Comparison of ENCODE assay signal across 8 cellular contexts in the genomic region with DNA sequence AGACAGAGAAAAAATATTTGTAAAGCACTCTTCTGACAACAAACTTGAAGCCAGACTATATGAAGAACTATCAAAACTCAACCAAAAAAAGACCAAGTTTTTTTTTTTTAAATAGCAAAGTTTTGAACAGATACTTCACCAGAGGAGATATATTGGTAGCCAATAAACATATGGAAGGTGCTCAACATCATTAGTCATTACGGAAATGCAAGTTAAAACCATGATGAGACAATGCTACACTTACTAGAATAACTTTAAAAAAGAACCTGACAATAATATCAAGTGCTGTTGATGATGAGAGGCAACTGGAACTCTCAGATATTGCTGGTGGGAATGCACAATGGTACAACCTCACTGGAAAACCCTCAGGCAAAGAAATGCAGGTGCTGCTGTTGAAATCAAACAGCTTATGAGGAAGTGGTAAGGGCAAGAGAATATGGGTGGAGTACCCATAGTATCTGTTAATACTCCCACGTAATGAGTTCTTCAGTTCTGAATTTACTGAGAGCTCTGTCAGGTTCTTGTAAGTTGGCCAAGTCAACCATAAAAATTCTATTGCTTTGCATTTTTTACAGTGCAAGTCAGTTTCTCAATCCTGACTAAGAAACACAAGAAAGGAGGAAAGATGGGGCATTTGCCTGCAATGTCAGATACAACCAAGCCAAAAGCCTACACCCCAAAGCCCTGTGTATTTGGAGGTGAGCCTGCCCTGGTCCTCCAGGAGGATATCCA.
DNase-seq lines count a peak whose midpoint lies in the region; ATAC-seq and TF ChIP-seq lines count a peak whose summit lies in the region.

No MANE protein-coding gene starts in this region.

- H3K4me3 ChIP-seq in fibroblast of the aortic adventitia (ENCODE audit: low read depth, low read length): no peak overlapping the region
- no peak overlapping the region for H3K4me3 ChIP-seq in effector memory CD4-positive, alpha-beta T cell (ENCODE audit: insufficient read depth, low read depth, low read length, poor library complexity, severe bottlenecking)
- H3K4me3 ChIP-seq in H7 (ENCODE audit: insufficient read depth, low read depth, low read length): no peak overlapping the region

- DNase-seq in NOMO-1 treated with DMSO at 0.1 percent for 48 hours (lab: John Stamatoyannopoulos, UW; ENCODE audit: unreplicated experiment) (peak; percentile 74), fibroblast of the aortic adventitia (ENCODE audit: low read depth) (peak; percentile 66), dedifferentiated amniotic fluid mesenchymal stem cell (ENCODE audit: extremely low spot score) (no peak), H7 (no peak), NCI-H2196 (lab: John Stamatoyannopoulos, UW; ENCODE audit: unreplicated experiment) (no peak)
- no peak for DNase-seq in effector memory CD4-positive, alpha-beta T cell

- no peaks in the 10 kb centered on the region for H3K36me3 ChIP-seq in effector memory CD4-positive, alpha-beta T cell (ENCODE audit: control insufficient read depth, insufficient read depth, low read length)
- no peaks in the 10 kb centered on the region for H3K36me3 ChIP-seq in H7 (replicated peaks; ENCODE audit: control insufficient read depth, insufficient read depth, low read length)

- no peak for TF ChIP-seq POLR2A in GM18505 (IDR thresholded peaks at IDR 0.05; ENCODE audit: borderline replicate concordance, extremely low read depth, insufficient read depth, insufficient read length)

- H3K27me3 ChIP-seq in effector memory CD4-positive, alpha-beta T cell (replicated peaks; ENCODE audit: control insufficient read depth, insufficient read depth, low read length, poor library complexity, severe bottlenecking): no peaks in the 10 kb centered on the region
- no peaks in the 10 kb centered on the region for H3K27me3 ChIP-seq in H7 (ENCODE audit: control insufficient read depth, insufficient read depth, low read length)

- no peaks in the 10 kb centered on the region for H3K9me3 ChIP-seq in effector memory CD4-positive, alpha-beta T cell (ENCODE audit: control insufficient read depth, low read length)

- ATAC-seq in GM18505 (IDR thresholded peaks at IDR 0.05; ENCODE audit: unreplicated experiment) (peak; percentile 98), HG02588 (IDR thresholded peaks at IDR 0.05; ENCODE audit: unreplicated experiment) (peak; percentile 57)

- no peak overlapping the region for H3K27ac ChIP-seq in effector memory CD4-positive, alpha-beta T cell (ENCODE audit: insufficient read depth, low read length, poor library complexity, severe bottlenecking)

- H3K4me1 ChIP-seq in effector memory CD4-positive, alpha-beta T cell (ENCODE audit: control insufficient read depth, insufficient read depth, low read length, poor library complexity, severe bottlenecking): peaks cover 16% of the 10 kb centered on the region

- TF ChIP-seq CTCF in fibroblast of the aortic adventitia (IDR thresholded peaks at IDR 0.05; ENCODE audit: insufficient read depth, low read length): no peak

Comparison
In these comparisons a context has a peak if more than half of its experiments do, and no peak if none do; other contexts are left out.
1. DNase-seq: peak in NOMO-1 treated with DMSO at 0.1 percent for 48 hours (single experiment) and fibroblast of the aortic adventitia (single experiment); none in dedifferentiated amniotic fluid mesenchymal stem cell (single experiment), effector memory CD4-positive, alpha-beta T cell (0 of 3), H7 (single experiment) and NCI-H2196 (single experiment).